Comparison of ENCODE assay signal across 11 cellular contexts in genomic region chr1:54291276-54292014, GRCh38.
A peak's percentile ranks its signal among the peaks of the same experiment; 100 is the strongest.
DNase-seq lines count a peak whose midpoint lies in the region; ATAC-seq and TF ChIP-seq lines count a peak whose summit lies in the region.
"Had no signal": no experiment of that assay in that cellular context is flagged by ENCODE, and none has a peak within 500 bp of the region (broad histone marks: within the 10 kb centered on the region; RNA-seq: fewer than 3 reads in every experiment).

No MANE protein-coding gene starts in this region.

- no peak for ATAC-seq in HG02678 (IDR thresholded peaks at IDR 0.05; ENCODE audit: unreplicated experiment)
- ATAC-seq in GM21515 (IDR thresholded peaks at IDR 0.05; ENCODE audit: unreplicated experiment) = no peak
- ATAC-seq: upper lobe of right lung had no signal

- peaks cover 99% of the 10 kb centered on the region for H4K20me1 ChIP-seq in smooth muscle cell (ENCODE audit: low read depth)

- no peak overlapping the region for H2AFZ ChIP-seq in smooth muscle cell (ENCODE audit: low read depth)

- peak overlapping the region; percentile 48 for H3K27ac Mint-ChIP-seq in endodermal cell
- H3K27ac Mint-ChIP-seq: memory B cell had no signal

- H3K27me3 ChIP-seq in endodermal cell (ENCODE audit: control insufficient read depth, insufficient read depth, low read length, poor library complexity, severe bottlenecking) (no peaks in the 10 kb centered on the region), smooth muscle cell (ENCODE audit: low read depth) (no peaks in the 10 kb centered on the region)
- H3K27me3 ChIP-seq: upper lobe of right lung had no signal

- WGBS in endodermal cell (ENCODE audit: insufficient coverage in 1 of 2, insufficient read length in 1 of 2), 2 experiments = 93 to 96% methylated on average over 17 to 20 of the region's 20 CpGs
- 83% methylated on average over 20 of the region's 20 CpGs for WGBS in smooth muscle cell (ENCODE audit: low lambda C conversion rate)

- peaks cover 17% of the 10 kb centered on the region for H3K36me3 Mint-ChIP-seq in endodermal cell (ENCODE audit: low read depth)

- H3K4me1 ChIP-seq in endodermal cell (ENCODE audit: control insufficient read depth, insufficient read depth, low read length) (peaks cover 39% of the 10 kb centered on the region), smooth muscle cell (ENCODE audit: low read depth) (peaks cover 49% of the 10 kb centered on the region)

- peaks cover 60% of the 10 kb centered on the region for H3K36me3 ChIP-seq in endodermal cell (ENCODE audit: control insufficient read depth, insufficient read depth, low read length)
- no peaks in the 10 kb centered on the region for H3K36me3 ChIP-seq in smooth muscle cell (ENCODE audit: low read depth)
- H3K36me3 ChIP-seq: upper lobe of right lung had no signal

- H3K4me1 Mint-ChIP-seq in endodermal cell = peaks cover 84% of the 10 kb centered on the region

- H3K27me3 Mint-ChIP-seq in endodermal cell (ENCODE audit: insufficient read depth) = no peaks in the 10 kb centered on the region
- H3K27me3 Mint-ChIP-seq: memory B cell had no signal

- H3K79me2 ChIP-seq in smooth muscle cell (ENCODE audit: low read depth) = peaks cover 80% of the 10 kb centered on the region

- peaks cover 6% of the 10 kb centered on the region for H3F3A ChIP-seq in smooth muscle cell (ENCODE audit: low read depth)

- H3K4me3 ChIP-seq in endodermal cell (ENCODE audit: low read length) (no peak overlapping the region), smooth muscle cell (no peak overlapping the region)
- H3K4me3 ChIP-seq: upper lobe of right lung had no signal

- H3K9me3 Mint-ChIP-seq in endodermal cell = no peaks in the 10 kb centered on the region
- H3K9me3 Mint-ChIP-seq: memory B cell had no signal

- H3K4me3 Mint-ChIP-seq in endodermal cell = no peak overlapping the region
- H3K4me3 Mint-ChIP-seq: memory B cell had no signal

- H3K9ac ChIP-seq in endodermal cell (ENCODE audit: extremely low read depth, low read length, poor library complexity, severe bottlenecking) (no peak overlapping the region), smooth muscle cell (ENCODE audit: low read depth) (no peak overlapping the region)

- H3K27ac ChIP-seq in endodermal cell (ENCODE audit: low read depth, low read length) (peak overlapping the region; percentile 19), smooth muscle cell (ENCODE audit: low read depth) (no peak overlapping the region)
- H3K27ac ChIP-seq: upper lobe of right lung had no signal

- H3K4me2 ChIP-seq in smooth muscle cell = peak overlapping the region; percentile 35

- no peak for TF ChIP-seq CTCF in endodermal cell (conservative IDR thresholded peaks at IDR 0.05)
- TF ChIP-seq CTCF in smooth muscle cell (IDR thresholded peaks at IDR 0.05; ENCODE audit: borderline replicate concordance, insufficient read depth, poor library complexity, severe bottlenecking) = no peak

- DNase-seq in NCI-H2029 (lab: John Stamatoyannopoulos, UW) (peak; percentile 34), NCI-H2029 treated with DMSO at 0.1 percent for 48 hours (lab: John Stamatoyannopoulos, UW) (no peak), NCI-H524 treated with DMSO at 0.1 percent for 48 hours (lab: John Stamatoyannopoulos, UW) (peak; percentile 51), endodermal cell (no peak), smooth muscle cell (lab: John Stamatoyannopoulos, UW; ENCODE audit: unreplicated experiment) (no peak), DMS114 treated with DMSO at 0.1 percent for 48 hours (lab: John Stamatoyannopoulos, UW; ENCODE audit: unreplicated experiment) (no peak)
- DNase-seq: NCI-H1930, upper lobe of right lung had no signal

- H3K9me3 ChIP-seq in endodermal cell (ENCODE audit: control insufficient read depth, low read length) (no peaks in the 10 kb centered on the region), smooth muscle cell (replicated peaks; ENCODE audit: low read depth) (no peaks in the 10 kb centered on the region)
- H3K9me3 ChIP-seq: upper lobe of right lung had no signal

Comparison
In these comparisons a context has a peak if more than half of its experiments do, and no peak if none do; other contexts are left out.
1. DNase-seq: peak in NCI-H2029 (single experiment) and NCI-H524 treated with DMSO at 0.1 percent for 48 hours (single experiment); none in NCI-H2029 treated with DMSO at 0.1 percent for 48 hours (single experiment), endodermal cell (single experiment), smooth muscle cell (single experiment) and DMS114 treated with DMSO at 0.1 percent for 48 hours (single experiment).